23 cellular contexts compared by ENCODE assay signal in the genomic region with DNA sequence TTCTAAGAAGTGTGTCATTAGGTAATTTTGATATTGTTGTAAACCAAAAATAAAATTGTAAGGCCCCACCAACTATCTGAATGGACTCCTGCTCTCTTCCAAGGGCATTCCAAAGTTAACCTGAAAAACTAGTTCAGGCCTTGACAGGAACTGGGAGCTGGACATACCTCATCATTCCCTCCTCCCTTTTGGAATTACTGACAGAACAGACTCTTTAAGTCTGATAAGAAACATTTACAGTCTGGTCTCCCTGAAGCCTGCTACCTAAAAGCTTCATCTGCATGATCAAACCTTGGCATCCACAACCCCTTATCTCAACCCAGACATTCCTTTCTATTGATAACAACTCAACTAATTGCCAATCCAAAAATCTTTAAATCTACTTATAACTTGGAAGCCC.
"Had no signal": no experiment of that assay in that cellular context is flagged by ENCODE, and none has a peak within 500 bp of the region (broad histone marks: within the 10 kb centered on the region; RNA-seq: fewer than 3 reads in every experiment).

No MANE protein-coding gene starts in this region.

- H3K4me3 ChIP-seq: lung, ovary, psoas muscle, sigmoid colon, spleen, testis, tibial artery, upper lobe of left lung had no signal

- H3K27ac Mint-ChIP-seq: immature natural killer cell; memory B cell; naive thymus-derived CD4-positive, alpha-beta T cell; stimulated activated memory B cell treated with anti-CD40 and anti-IgM and Interleukin-4, amounts not matched to agents 10 μg/mL and 1 μg/mL and 100 μg/mL, for 72 hours had no signal

- H3K27me3 Mint-ChIP-seq: naive thymus-derived CD4-positive, alpha-beta T cell; stimulated activated memory B cell treated with anti-CD40 and anti-IgM and Interleukin-4, amounts not matched to agents 10 μg/mL and 1 μg/mL and 100 μg/mL, for 72 hours had no signal

- H3K9me3 Mint-ChIP-seq: immature natural killer cell had no signal

- H3K36me3 Mint-ChIP-seq: immature natural killer cell; naive thymus-derived CD4-positive, alpha-beta T cell; stimulated activated memory B cell treated with anti-CD40 and anti-IgM and Interleukin-4, amounts not matched to agents 10 μg/mL and 1 μg/mL and 100 μg/mL, for 72 hours had no signal

- ATAC-seq: left lobe of liver; naive thymus-derived CD4-positive, alpha-beta T cell; psoas muscle; right cardiac atrium; stimulated activated memory B cell treated with anti-CD40 and anti-IgM and Interleukin-4, amounts not matched to agents 10 μg/mL and 1 μg/mL and 100 μg/mL, for 72 hours; stimulated activated naive CD8-positive, alpha-beta T cell treated with anti-CD3 and anti-CD28 coated beads, Interleukin-15, Interleukin-2, amounts not matched to agents 100 U/mL and 50 U/mL, for 24 hours had no signal

- H3K4me3 Mint-ChIP-seq: immature natural killer cell; memory B cell; naive thymus-derived CD4-positive, alpha-beta T cell; nephron; stimulated activated memory B cell treated with anti-CD40 and anti-IgM and Interleukin-4, amounts not matched to agents 10 μg/mL and 1 μg/mL and 100 μg/mL, for 72 hours had no signal

- H3K4me1 Mint-ChIP-seq: immature natural killer cell; stimulated activated memory B cell treated with anti-CD40 and anti-IgM and Interleukin-4, amounts not matched to agents 10 μg/mL and 1 μg/mL and 100 μg/mL, for 72 hours had no signal

- DNase-seq: effector CD8-positive, alpha-beta T cell; hypothalamus; immature natural killer cell; midbrain; naive thymus-derived CD4-positive, alpha-beta T cell; occipital lobe; ovary; posterior cingulate gyrus; psoas muscle; right cardiac atrium; sigmoid colon; stimulated activated CD4-positive, alpha-beta T cell treated with anti-CD3 and anti-CD28 coated beads, Interleukin-4, amount 100 ng/mL, for 4 hours; stimulated activated naive CD8-positive, alpha-beta T cell treated with anti-CD3 and anti-CD28 coated beads, Interleukin-15, Interleukin-2, amounts not matched to agents 100 U/mL and 50 U/mL, for 24 hours; substantia nigra; testis; tibial artery; upper lobe of left lung had no signal
